Comparison of ENCODE assay signal across 2 cellular contexts in the genomic region with DNA sequence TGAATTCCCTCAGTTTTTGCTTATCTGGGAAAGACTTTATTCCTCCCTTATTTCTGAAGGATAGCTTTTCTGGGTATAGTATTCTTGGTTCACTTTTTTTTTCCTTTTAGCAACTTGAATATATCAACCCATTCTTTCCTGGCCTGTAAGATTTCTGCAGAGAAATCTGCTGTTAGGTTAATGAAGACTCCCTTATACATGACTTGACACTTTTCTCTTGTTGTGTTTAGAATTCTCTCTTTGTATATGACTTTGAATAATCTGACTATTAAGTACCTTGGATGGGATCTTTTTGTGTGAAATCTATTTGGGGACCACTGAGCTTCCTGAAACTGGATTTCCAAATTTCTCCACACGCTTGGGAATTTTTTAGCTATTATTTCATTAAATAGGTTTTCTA.
TF ChIP-seq lines count a peak whose summit lies in the region.

No MANE protein-coding gene starts in this region.

TF ChIP-seq in A549, 52 proteins besides CTCF, POLR2A, EP300 and RAD21 (continued from another document):
- no peak for TF ChIP-seq RARB (CRISPR knock-in tag; IDR thresholded peaks at IDR 0.05)
- TF ChIP-seq MAFK (IDR thresholded peaks at IDR 0.05; ENCODE audit: partially characterized antibody), result peak; percentile 70

TF ChIP-seq in HEK293, 187 proteins besides CTCF, POLR2A, EP300 and RAD21 (continued from another document):
- 0 out of 2 replicates have a peak, but pooled peaks have one; percentile 13 for TF ChIP-seq ZNF549 (tag by site-specific recombination; IDR thresholded peaks at IDR 0.05)
- TF ChIP-seq ZNF174 (tag by site-specific recombination; IDR thresholded peaks at IDR 0.05), result no peak
- no peak for TF ChIP-seq ZNF132 (tag by site-specific recombination; IDR thresholded peaks at IDR 0.05; ENCODE audit: borderline replicate concordance)
- no peak for TF ChIP-seq ZNF121 (tag by site-specific recombination; IDR thresholded peaks at IDR 0.05)
- TF ChIP-seq ZNF561 (tag by site-specific recombination; IDR thresholded peaks at IDR 0.05; ENCODE audit: borderline replicate concordance), result no peak
- no peak for TF ChIP-seq SP7 (tag by site-specific recombination; IDR thresholded peaks at IDR 0.05)
- TF ChIP-seq GLIS2 (tag by site-specific recombination; IDR thresholded peaks at IDR 0.05), result no peak
- no peak for TF ChIP-seq ZNF223 (tag by site-specific recombination; IDR thresholded peaks at IDR 0.05)
- no peak for TF ChIP-seq ZNF521 (tag by site-specific recombination; IDR thresholded peaks at IDR 0.05)
- no peak for TF ChIP-seq ZNF548 (tag by site-specific recombination; IDR thresholded peaks at IDR 0.05)
- no peak for TF ChIP-seq ZNF624 (tag by site-specific recombination; IDR thresholded peaks at IDR 0.05)
- TF ChIP-seq ZNF777 (tag by site-specific recombination; IDR thresholded peaks at IDR 0.05; ENCODE audit: borderline replicate concordance), result no peak
- TF ChIP-seq GLIS1 (tag by site-specific recombination; IDR thresholded peaks at IDR 0.05), result no peak
- peak; percentile 85 for TF ChIP-seq SETDB1 (IDR thresholded peaks at IDR 0.05; ENCODE audit: insufficient read length, low read length)
- no peak for TF ChIP-seq REPIN1 (tag by site-specific recombination; IDR thresholded peaks at IDR 0.05; ENCODE audit: low read depth)
- no peak for TF ChIP-seq ZNF571 (tag by site-specific recombination; IDR thresholded peaks at IDR 0.05)
- no peak for TF ChIP-seq PRDM1 (tag by site-specific recombination; IDR thresholded peaks at IDR 0.05)
